ENCODE assay signal across 27 cellular contexts in the genomic region with DNA sequence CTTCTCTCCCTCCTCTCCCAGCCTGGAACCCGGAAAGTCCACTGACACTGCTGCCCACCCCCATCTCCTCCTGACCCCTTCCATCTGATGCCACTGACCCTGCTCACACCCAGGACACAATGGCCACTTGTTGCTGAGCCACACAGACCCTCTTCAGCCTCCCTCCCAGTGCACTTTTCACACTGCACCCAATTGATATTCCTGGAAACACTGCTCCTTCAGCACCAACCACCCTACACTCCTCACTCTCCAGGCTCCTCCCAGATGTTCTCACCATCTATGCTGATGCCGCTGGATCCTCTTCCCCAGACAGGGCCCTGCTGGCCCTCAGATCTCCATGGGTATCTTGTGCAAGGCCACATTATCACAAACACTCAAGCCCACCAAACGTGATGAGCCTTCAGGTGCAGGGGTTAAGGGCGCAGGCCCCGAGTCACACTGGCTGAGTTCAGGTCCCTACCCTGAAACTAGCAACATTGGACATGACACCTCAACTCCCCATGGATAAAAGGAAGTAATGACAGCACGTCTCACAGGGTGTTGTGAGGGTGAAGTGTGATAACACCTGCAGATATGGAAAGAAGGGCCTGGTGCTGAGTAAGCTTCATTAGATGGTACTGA.
DNase-seq lines count a peak whose midpoint lies in the region; ATAC-seq, FAIRE-seq and TF ChIP-seq lines count a peak whose summit lies in the region.
"Had no signal": no experiment of that assay in that cellular context is flagged by ENCODE, and none has a peak within 500 bp of the region (broad histone marks: within the 10 kb centered on the region; RNA-seq: fewer than 3 reads in every experiment).

No MANE protein-coding gene starts in this region.

- H3K9me3 ChIP-seq in right cardiac atrium (ENCODE audit: control insufficient read depth, low read length): no peaks in the 10 kb centered on the region
- H3K9me3 ChIP-seq in heart right ventricle: peaks cover 0 to 11% (median 0%) of the 10 kb centered on the region in 11 donors
- H3K9me3 ChIP-seq in HepG2 (ENCODE audit: low read length): no peaks in the 10 kb centered on the region
- H3K9me3 ChIP-seq in psoas muscle: no peaks in the 10 kb centered on the region
- no peaks in the 10 kb centered on the region for H3K9me3 ChIP-seq in effector memory CD4-positive, alpha-beta T cell (ENCODE audit: control insufficient read depth, low read length)
- H3K9me3 ChIP-seq: A549 had no signal

- H3K79me2 ChIP-seq in HepG2 (ENCODE audit: insufficient read depth, low read length): no peaks in the 10 kb centered on the region

- H3K27ac ChIP-seq in right cardiac atrium (ENCODE audit: low read length) (no peak overlapping the region), heart right ventricle (no peak overlapping the region), HepG2 (ENCODE audit: extremely low read length, insufficient read depth, low read length) (no peak overlapping the region), psoas muscle (no peak overlapping the region)
- no peak overlapping the region for H3K27ac ChIP-seq in effector memory CD4-positive, alpha-beta T cell (ENCODE audit: insufficient read depth, low read length, poor library complexity, severe bottlenecking)
- H3K27ac ChIP-seq: A549; BLaER1 treated with 17β-estradiol and CSF1 and Interleukin-3, amounts not matched to agents 10 nM and 100 nM; RWPE1 had no signal

- H3K9ac ChIP-seq in HepG2 (ENCODE audit: insufficient read depth, low read depth, low read length): no peak overlapping the region
- H3K9ac ChIP-seq: BLaER1 treated with 17β-estradiol and CSF1 and Interleukin-3, amounts not matched to agents 10 nM and 100 nM had no signal

- 90% methylated on average over 6 of the region's 6 CpGs for WGBS in right cardiac atrium
- WGBS in heart right ventricle, 2 donors: 88 to 91% methylated on average over 6 of the region's 6 CpGs
- 26% methylated on average over 6 of the region's 6 CpGs for WGBS in HepG2 (ENCODE audit: low lambda C conversion rate)
- 90 to 96% (median 91%) methylated on average over 6 of the region's 6 CpGs for WGBS in psoas muscle, 3 donors

- TF ChIP-seq EP300 in HepG2 (IDR thresholded peaks at IDR 0.05; ENCODE audit: low read depth in 2 of 2, low read length in 2 of 2): no peak
- TF ChIP-seq EP300 in HepG2 (CRISPR knock-in tag; IDR thresholded peaks at IDR 0.05; ENCODE audit: borderline replicate concordance): no peak

- peaks cover 4% of the 10 kb centered on the region for H3K9me3 Mint-ChIP-seq in osteocyte (ENCODE audit: unreplicated experiment)
- H3K9me3 Mint-ChIP-seq: CD4-positive, alpha-beta T cell; GM23338 had no signal

- H3K4me1 ChIP-seq in right cardiac atrium (ENCODE audit: control insufficient read depth, insufficient read depth, low read length) (peaks cover 11% of the 10 kb centered on the region), heart right ventricle (peaks cover 3 to 29% (median 21%) of the 10 kb centered on the region in 9 donors), HepG2 (ENCODE audit: insufficient read depth, low read length) (peaks cover 12% of the 10 kb centered on the region), psoas muscle (peaks cover 15% of the 10 kb centered on the region)
- H3K4me1 ChIP-seq in effector memory CD4-positive, alpha-beta T cell (ENCODE audit: control insufficient read depth, insufficient read depth, low read length, poor library complexity, severe bottlenecking): no peaks in the 10 kb centered on the region

- CTCF ChIA-PET in HepG2 (lab: Yijun Ruan, JAX; ENCODE audit: low intra/inter-chr PET ratio, low total read pairs): no interaction called here

- in situ Hi-C loops in HepG2 (cut with HindIII; ENCODE audit: extremely low pct_ligation_motif_present, low pct_unique_long_range_greater_than_20kb): no loop called here

- FAIRE-seq in HepG2 (lab: Jason Lieb, UNC): no peak
- FAIRE-seq: A549, D721Med, K562 had no signal

- TF ChIP-seq RAD21 in HepG2 (CRISPR knock-in tag; IDR thresholded peaks at IDR 0.05): no peak

- POLR2A ChIA-PET in HepG2 (lab: Yijun Ruan, JAX): no interaction called here

- no TSS peak for BruUV-seq in HepG2 (replicated peaks; lab: Mats Ljungman, UMichigan)

- H3K27me3 ChIP-seq in right cardiac atrium (ENCODE audit: control insufficient read depth, insufficient read depth): no peaks in the 10 kb centered on the region
- no peaks in the 10 kb centered on the region for H3K27me3 ChIP-seq in heart right ventricle
- H3K27me3 ChIP-seq in HepG2 (ENCODE audit: control insufficient read depth in 1 of 2, insufficient read depth in 2 of 2, low read length in 2 of 2): peaks cover 0 to 18% of the 10 kb centered on the region in 2 experiments; a peak in 3 of 5 replicates
- H3K27me3 ChIP-seq in psoas muscle (ENCODE audit: insufficient read depth in 3 of 3, low read length in 2 of 3): no peaks in the 10 kb centered on the region
- H3K27me3 ChIP-seq in effector memory CD4-positive, alpha-beta T cell (replicated peaks; ENCODE audit: control insufficient read depth, insufficient read depth, low read length, poor library complexity, severe bottlenecking): no peaks in the 10 kb centered on the region
- H3K27me3 ChIP-seq: BLaER1 treated with 17β-estradiol and CSF1 and Interleukin-3, amounts not matched to agents 10 nM and 100 nM had no signal

- TF ChIP-seq POLR2A in HepG2 (IDR thresholded peaks at IDR 0.05; ENCODE audit: insufficient read depth in 1 of 2, low read depth in 2 of 2, low read length in 2 of 2): no peak

- H3K36me3 ChIP-seq in heart right ventricle (no peaks in the 10 kb centered on the region), HepG2 (replicated peaks in 1 of 2; ENCODE audit: control insufficient read depth in 1 of 2, insufficient read depth in 2 of 2, low read length in 2 of 2) (no peaks in the 10 kb centered on the region), psoas muscle (ENCODE audit: insufficient read depth in 1 of 2, low read depth in 1 of 2) (no peaks in the 10 kb centered on the region)
- no peaks in the 10 kb centered on the region for H3K36me3 ChIP-seq in effector memory CD4-positive, alpha-beta T cell (ENCODE audit: control insufficient read depth, insufficient read depth, low read length)

- TF ChIP-seq CTCF in heart right ventricle (IDR thresholded peaks at IDR 0.05) (no peak), osteocyte (IDR thresholded peaks at IDR 0.05) (no peak), HepG2 (CRISPR knock-in tag; IDR thresholded peaks at IDR 0.05) (no peak), psoas muscle (IDR thresholded peaks at IDR 0.05) (no peak)

- H2AFZ ChIP-seq in HepG2 (ENCODE audit: low read length): no peak overlapping the region
- H2AFZ ChIP-seq: GM23338 had no signal

- intact Hi-C loops in right cardiac atrium (cut with DNase I): no loop called here
- intact Hi-C loops in heart right ventricle (cut with DNase I): loop anchor here in 3 of 10 donors (10.0 kb wide), 1 partner anchor 237 kb away; the partner anchor contains the start of gene ZNF423 (in 3 of the 3)
- intact Hi-C loops in HepG2 (cut with micrococcal nuclease; ENCODE audit: unreplicated experiment): no loop called here
- intact Hi-C loops in psoas muscle (cut with DNase I): loop anchor here in 1 of 2 donors (10.0 kb wide), 1 partner anchor 137 kb away; no protein-coding TSS in a partner anchor

- H3K27ac Mint-ChIP-seq in osteocyte (ENCODE audit: unreplicated experiment): no peak overlapping the region
- H3K27ac Mint-ChIP-seq: CD4-positive, alpha-beta T cell; GM23338 had no signal

- H3K4me3 ChIP-seq in right cardiac atrium (ENCODE audit: low read length) (no peak overlapping the region), heart right ventricle (no peak overlapping the region), HepG2 (replicated peaks in 1 of 3; ENCODE audit: insufficient read depth in 1 of 3, low read depth in 2 of 3, low read length in 3 of 3) (no peak overlapping the region), psoas muscle (no peak overlapping the region)
- H3K4me3 ChIP-seq in effector memory CD4-positive, alpha-beta T cell (ENCODE audit: insufficient read depth, low read depth, low read length, poor library complexity, severe bottlenecking): no peak overlapping the region
- H3K4me3 ChIP-seq: A549; BLaER1 treated with 17β-estradiol and CSF1 and Interleukin-3, amounts not matched to agents 10 nM and 100 nM; GM23338; K562 had no signal

- H3K4me3 Mint-ChIP-seq in osteocyte (ENCODE audit: unreplicated experiment): no peak overlapping the region
- H3K4me3 Mint-ChIP-seq: CD4-positive, alpha-beta T cell; GM23338 had no signal

- peaks cover 9% of the 10 kb centered on the region for H3K4me1 Mint-ChIP-seq in osteocyte (ENCODE audit: unreplicated experiment)

- DNase-seq in right cardiac atrium (peak in 2 of 3 donors; percentile 7 to 20), heart right ventricle (no peak), ecto neural progenitor cell (ENCODE audit: low spot score) (peak; percentile 29), osteocyte (ENCODE audit: extremely low spot score, unreplicated experiment) (peak; percentile 56), ureter (ENCODE audit: low spot score) (peak; percentile 37), HepG2 (ENCODE audit: low spot score) (no peak), psoas muscle (no peak)
- no peak for DNase-seq in effector memory CD4-positive, alpha-beta T cell
- DNase-seq: AML-193; CD4-positive, alpha-beta T cell; HCEC 1CT; Kasumi-1; NCI-H1092 treated with DMSO at 0.1 percent for 48 hours; NCI-H1436; NCI-H187; NCI-H2081 treated with DMSO at 0.1 percent for 48 hours; NCI-H2171; NCI-H226; NCI-H510A; NCI-H69; SHP77 had no signal

- ATAC-seq in right cardiac atrium (no peak), heart right ventricle (no peak), HepG2 (no peak), psoas muscle (no peak)
- ATAC-seq: A549, GM23338, K562 had no signal

- peaks cover 4% of the 10 kb centered on the region for H3K27me3 Mint-ChIP-seq in osteocyte (ENCODE audit: unreplicated experiment)
- H3K27me3 Mint-ChIP-seq: CD4-positive, alpha-beta T cell had no signal

- H4K20me1 ChIP-seq in HepG2 (ENCODE audit: insufficient read depth, low read length): peaks cover 4% of the 10 kb centered on the region; the same call in 1 of the 2 replicates

- H3K4me2 ChIP-seq in HepG2 (ENCODE audit: low read depth, low read length): no peak overlapping the region
- H3K4me2 ChIP-seq: A549; BLaER1 treated with 17β-estradiol and CSF1 and Interleukin-3, amounts not matched to agents 10 nM and 100 nM; GM23338 had no signal

- H3K36me3 Mint-ChIP-seq in osteocyte (ENCODE audit: unreplicated experiment): peaks cover 7% of the 10 kb centered on the region

TF ChIP-seq in HepG2, 621 proteins besides CTCF, POLR2A, EP300 and RAD21:
- TF ChIP-seq NFYC (CRISPR knock-in tag; IDR thresholded peaks at IDR 0.05) (no peak), HIVEP1 (CRISPR knock-in tag; IDR thresholded peaks at IDR 0.05) (no peak)

Comparison
In these comparisons a context has a peak if more than half of its experiments do, and no peak if none do; other contexts are left out.
1. DNase-seq: peak in right cardiac atrium (2 of 3), ecto neural progenitor cell (single experiment), osteocyte (single experiment) and ureter (single experiment); none in heart right ventricle (0 of 2), HepG2 (single experiment), psoas muscle (0 of 2) and effector memory CD4-positive, alpha-beta T cell (0 of 3).